ENCODE assay signal across 19 cellular contexts in genomic region chr2:644871-645270, GRCh38. TPM values are rescaled to one million over a fixed set of nuclear protein-coding genes. Genes with fewer than 3 reads are reported as not detected.
DNase-seq lines count a peak whose midpoint lies in the region; ATAC-seq, FAIRE-seq and TF ChIP-seq lines count a peak whose summit lies in the region.
"Had no signal": no experiment of that assay in that cellular context is flagged by ENCODE, and none has a peak within 500 bp of the region (broad histone marks: within the 10 kb centered on the region; RNA-seq: fewer than 3 reads in every experiment).

No MANE protein-coding gene starts in this region.

- H3K36me3 ChIP-seq in lung (ENCODE audit: control insufficient read depth in 2 of 2, insufficient read depth in 2 of 2, low read length in 2 of 2) (no peaks in the 10 kb centered on the region), brain microvascular endothelial cell (replicated peaks) (no peaks in the 10 kb centered on the region)

- H3K27ac ChIP-seq in lung (ENCODE audit: low read depth in 1 of 2, low read length in 1 of 2) (no peak overlapping the region), brain microvascular endothelial cell (no peak overlapping the region)
- H3K27ac ChIP-seq: GM23248 had no signal

- FAIRE-seq in RCC 7860 (lab: Jason Lieb, UNC): no peak
- FAIRE-seq: G401.6, GM19239, H54 had no signal

- ATAC-seq in lung (ENCODE audit: insufficient read depth, low FRiP score): no peak

- in situ Hi-C loops in brain microvascular endothelial cell (cut with HindIII; ENCODE audit: low pct_ligation_motif_present, low sequenced_read_pairs): no loop called here

- H3K9me3 ChIP-seq in lung (ENCODE audit: control insufficient read depth in 2 of 2, insufficient read depth in 1 of 2, low read length in 1 of 2): peaks cover 0 to 3% of the 10 kb centered on the region in 2 donors

- no peak overlapping the region for H3K4me3 ChIP-seq in lung
- no peak overlapping the region for H3K4me3 ChIP-seq in brain microvascular endothelial cell (ENCODE audit: low read depth, low read length)
- H3K4me3 ChIP-seq: GM23248 had no signal

- no peak for TF ChIP-seq CTCF in lung (IDR thresholded peaks at IDR 0.05; ENCODE audit: control extremely low read depth, extremely low read depth)
- no peak for TF ChIP-seq CTCF in brain microvascular endothelial cell (IDR thresholded peaks at IDR 0.05; ENCODE audit: low read depth, low read length, missing control alignments)

- 59 to 66% methylated on average over 5 of the region's 5 CpGs for WGBS in lung, 2 donors

- no peaks in the 10 kb centered on the region for H3K4me1 ChIP-seq in lung (ENCODE audit: control insufficient read depth in 2 of 2, insufficient read depth in 2 of 2, low read length in 2 of 2)

- peak; percentile 41 for DNase-seq in activated effector memory CD4-positive, alpha-beta T cell treated with anti-CD3 and anti-CD28 coated beads, Interleukin-2, amount 50 U/mL, for 16 hours
- DNase-seq in activated effector memory CD4-positive, alpha-beta T cell treated with Interleukin-2 at 50 U/mL for 16 hours: no peak
- DNase-seq in activated CD8-positive, alpha-beta memory T cell treated with anti-CD3 and anti-CD28 coated beads, Interleukin-2, amount 50 U/mL, for 48 hours: peak; percentile 18
- DNase-seq in lung (ENCODE audit: low spot score): peak; percentile 20
- no peak for DNase-seq in brain microvascular endothelial cell
- no peak for DNase-seq in RCC 7860 (ENCODE audit: low spot score)
- no peak for DNase-seq in DMS153 treated with DMSO at 0.1 percent for 48 hours (lab: John Stamatoyannopoulos, UW; ENCODE audit: unreplicated experiment)
- DNase-seq: ACHN; C1 segment of cervical spinal cord; Calu3; CD4-positive, alpha-beta T cell; DMS 273 treated with DMSO at 0.1 percent for 48 hours; DMS79; EL; GM23248; IMR-90 had no signal

- H3K27me3 ChIP-seq in lung (ENCODE audit: control insufficient read depth, insufficient read depth) (no peaks in the 10 kb centered on the region), brain microvascular endothelial cell (replicated peaks) (no peaks in the 10 kb centered on the region)

RNA-seq across cellular contexts. Expression of gene TMEM18, which starts 32.3 kb away (rescaled TPM):
- total RNA-seq in lung: 10 to 100 TPM; 20.0 to 22.8 TPM
- polyA plus RNA-seq in lung: 10 to 100 TPM; 19.5 to 36.0 TPM

Comparison
In these comparisons a context has a peak if more than half of its experiments do, and no peak if none do; other contexts are left out.
1. DNase-seq: peak in activated effector memory CD4-positive, alpha-beta T cell treated with anti-CD3 and anti-CD28 coated beads, Interleukin-2, amount 50 U/mL, for 16 hours (single experiment), activated CD8-positive, alpha-beta memory T cell treated with anti-CD3 and anti-CD28 coated beads, Interleukin-2, amount 50 U/mL, for 48 hours (single experiment) and lung (single experiment); none in activated effector memory CD4-positive, alpha-beta T cell treated with Interleukin-2 at 50 U/mL for 16 hours (single experiment), brain microvascular endothelial cell (single experiment), RCC 7860 (single experiment) and DMS153 treated with DMSO at 0.1 percent for 48 hours (single experiment).